19 cellular contexts compared by ENCODE assay signal in the genomic region with DNA sequence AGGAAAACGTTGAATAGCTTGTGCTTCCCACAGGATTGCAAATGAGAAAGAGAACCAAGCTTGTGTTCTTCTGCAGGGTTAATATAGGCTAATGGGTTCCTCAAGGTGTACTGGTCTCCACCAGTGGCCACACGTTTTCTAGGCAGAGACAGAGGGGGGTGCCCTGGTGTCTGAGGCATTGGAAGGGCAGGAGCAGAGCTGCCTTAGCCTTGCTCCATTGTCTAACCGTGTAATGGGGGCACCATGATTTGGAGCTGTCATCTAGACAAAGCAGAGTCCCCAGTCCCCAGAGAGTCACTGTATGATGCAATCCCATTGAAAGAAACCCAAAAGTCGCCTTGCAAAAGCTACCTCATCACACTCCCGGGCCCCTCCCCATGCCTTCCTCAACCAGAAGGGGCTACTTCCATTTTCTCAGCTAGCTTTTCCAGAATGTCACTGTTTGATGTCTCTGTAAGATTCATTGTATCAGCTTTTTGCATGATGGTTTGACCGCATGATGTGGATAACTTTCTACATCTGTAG.
"Had no signal": no experiment of that assay in that cellular context is flagged by ENCODE, and none has a peak within 500 bp of the region (broad histone marks: within the 10 kb centered on the region; RNA-seq: fewer than 3 reads in every experiment).

No MANE protein-coding gene starts in this region.

- H3K9ac ChIP-seq: neural progenitor cell had no signal

- H3K27ac ChIP-seq: gastrocnemius medialis, left ventricle myocardium inferior, lower lobe of right lung, neural progenitor cell, pancreas, suprapubic skin, thyroid gland had no signal

- H3K4me3 ChIP-seq: gastrocnemius medialis, left ventricle myocardium inferior, lower lobe of right lung, neural progenitor cell, pancreas, suprapubic skin, thyroid gland had no signal

- H3K9me3 ChIP-seq: gastrocnemius medialis, left ventricle myocardium inferior, lower lobe of right lung, pancreas, suprapubic skin, thyroid gland had no signal

- DNase-seq: effector memory CD4-positive, alpha-beta T cell; gastrocnemius medialis; immature natural killer cell; kidney; left cardiac atrium; left ventricle myocardium inferior; lower lobe of right lung; midbrain; occipital lobe; pancreas; right cardiac atrium; small intestine; stimulated activated CD4-positive, alpha-beta T cell treated with anti-CD3 and anti-CD28 coated beads, Interleukin-12 subunit alpha, Interleukin-12 subunit beta, amount 100 ng/mL, for 4 hours; stimulated activated naive CD8-positive, alpha-beta T cell treated with anti-CD3 and anti-CD28 coated beads, Interleukin-15, Interleukin-2, amounts not matched to agents 100 U/mL and 50 U/mL, for 24 hours; thyroid gland had no signal

- ATAC-seq: esophagus mucosa; gastrocnemius medialis; left cardiac atrium; lower lobe of right lung; natural killer cell treated with Interleukin-12 subunit alpha and Interleukin-12 subunit beta and Interleukin-15 and Interleukin-18, amount 100 ng/mL, for 72 hours; pancreas; right cardiac atrium; stimulated activated naive CD8-positive, alpha-beta T cell treated with anti-CD3 and anti-CD28 coated beads, Interleukin-15, Interleukin-2, amounts not matched to agents 100 U/mL and 50 U/mL, for 24 hours had no signal

- H3K36me3 ChIP-seq: gastrocnemius medialis, left ventricle myocardium inferior, lower lobe of right lung, neural progenitor cell, pancreas, suprapubic skin, thyroid gland had no signal
